In genomic region chr20:57287901-57288300, GRCh38 we compare ENCODE assay signal across 18 cellular contexts. TPM values are rescaled to one million over a fixed set of nuclear protein-coding genes. Genes with fewer than 3 reads are reported as not detected.
DNase-seq lines count a peak whose midpoint lies in the region; FAIRE-seq and TF ChIP-seq lines count a peak whose summit lies in the region.
"Had no signal": no experiment of that assay in that cellular context is flagged by ENCODE, and none has a peak within 500 bp of the region (broad histone marks: within the 10 kb centered on the region; RNA-seq: fewer than 3 reads in every experiment).

No MANE protein-coding gene starts in this region.

- no peaks in the 10 kb centered on the region for H3K4me1 ChIP-seq in HEK293 (ENCODE audit: control insufficient read depth, insufficient read depth, low read length)
- peaks cover 31% of the 10 kb centered on the region for H3K4me1 ChIP-seq in suprapubic skin

- no peak for TF ChIP-seq POLR2A in suprapubic skin (IDR thresholded peaks at IDR 0.05)

- H3K9me3 Mint-ChIP-seq in brain = peaks cover 0 to 7% (median 0%) of the 10 kb centered on the region in 5 experiments
- H3K9me3 Mint-ChIP-seq in mesothelial cell of epicardium = no peaks in the 10 kb centered on the region
- H3K9me3 Mint-ChIP-seq: CD8-positive, alpha-beta T cell had no signal

- H3K4me3 Mint-ChIP-seq in brain = peak overlapping the region; percentile 11 to 60 (median 38)
- no peak overlapping the region for H3K4me3 Mint-ChIP-seq in mesothelial cell of epicardium
- H3K4me3 Mint-ChIP-seq: CD8-positive, alpha-beta T cell had no signal

- no peak for TF ChIP-seq EP300 in suprapubic skin (IDR thresholded peaks at IDR 0.05)

- H3K36me3 Mint-ChIP-seq in brain (no peaks in the 10 kb centered on the region), mesothelial cell of epicardium (no peaks in the 10 kb centered on the region)
- H3K36me3 Mint-ChIP-seq: CD8-positive, alpha-beta T cell had no signal

- DNase-seq in mesothelial cell of epicardium (ENCODE audit: low spot score in 2 of 2, unreplicated experiment in 2 of 2) = no peak
- no peak for DNase-seq in suprapubic skin (ENCODE audit: low spot score in 2 of 2)
- DNase-seq in stimulated activated CD4-positive, alpha-beta T cell treated with anti-CD3 and anti-CD28 coated beads, Interleukin-2, amount 100 ng/mL, for 24 hours = no peak
- no peak for DNase-seq in OCI-M2 (lab: John Stamatoyannopoulos, UW; ENCODE audit: unreplicated experiment)
- no peak for DNase-seq in RCC 7860 (ENCODE audit: low spot score)
- DNase-seq: CD8-positive, alpha-beta T cell; GOT3; Karpas-422; MM.1S; NCI-H1105 treated with DMSO at 0.1 percent for 48 hours; NCI-H2029; NCI-H524 had no signal

- POLR2A ChIA-PET in HEK293 (lab: Yijun Ruan, JAX) = no interaction called here

- FAIRE-seq in RCC 7860 (lab: Jason Lieb, UNC) = no peak

- H3K9me3 ChIP-seq in HEK293 (ENCODE audit: control insufficient read depth, insufficient read depth, low read depth, low read length) = no peaks in the 10 kb centered on the region
- H3K9me3 ChIP-seq in suprapubic skin = no peaks in the 10 kb centered on the region
- H3K9me3 ChIP-seq: SJSA1 had no signal

- peaks cover 45% of the 10 kb centered on the region for H3K27me3 ChIP-seq in suprapubic skin

- H3K27ac ChIP-seq in HEK293 (ENCODE audit: extremely low read depth, low read depth, low read length) (no peak overlapping the region), suprapubic skin (peak overlapping the region; percentile 2)
- H3K27ac ChIP-seq: SJSA1 had no signal

- H3K4me1 Mint-ChIP-seq in brain (peaks cover 73% of the 10 kb centered on the region), mesothelial cell of epicardium (peaks cover 55% of the 10 kb centered on the region)

- H3K4me3 ChIP-seq in HEK293 (ENCODE audit: low read depth, low read length) (no peak overlapping the region), suprapubic skin (no peak overlapping the region)
- H3K4me3 ChIP-seq: SJSA1 had no signal

- 50% methylated on average over 5 of the region's 6 CpGs for WGBS in suprapubic skin

- H3K27ac Mint-ChIP-seq in brain (peak overlapping the region; percentile 47 to 97 (median 93)), mesothelial cell of epicardium (peak overlapping the region; percentile 87)
- H3K27ac Mint-ChIP-seq: CD8-positive, alpha-beta T cell had no signal

- H3K36me3 ChIP-seq in HEK293 (ENCODE audit: control insufficient read depth in 2 of 2, insufficient read depth in 1 of 2, low read length in 2 of 2) = no peaks in the 10 kb centered on the region
- H3K36me3 ChIP-seq in suprapubic skin = no peaks in the 10 kb centered on the region
- H3K36me3 ChIP-seq: SJSA1 had no signal

- no peak for TF ChIP-seq CTCF in HEK293 (tag by site-specific recombination; IDR thresholded peaks at IDR 0.05)
- TF ChIP-seq CTCF in brain (conservative IDR thresholded peaks at IDR 0.05) = no peak
- no peak for TF ChIP-seq CTCF in mesothelial cell of epicardium (IDR thresholded peaks at IDR 0.05; ENCODE audit: unreplicated experiment)
- TF ChIP-seq CTCF in suprapubic skin (IDR thresholded peaks at IDR 0.05) = no peak

- peaks cover 13% of the 10 kb centered on the region for H3K27me3 Mint-ChIP-seq in brain
- H3K27me3 Mint-ChIP-seq in mesothelial cell of epicardium (ENCODE audit: low read depth) = peaks cover 6% of the 10 kb centered on the region

- CTCF ChIA-PET in HEK293 (lab: Yijun Ruan, JAX) = interaction anchor here (0.9 kb wide), 1 partner anchor 658 kb away, joined by 3 read pairs; no protein-coding TSS in a partner anchor

TF ChIP-seq in HEK293, 187 proteins besides CTCF, POLR2A, EP300 and RAD21:
- TF ChIP-seq, protein P1, sequence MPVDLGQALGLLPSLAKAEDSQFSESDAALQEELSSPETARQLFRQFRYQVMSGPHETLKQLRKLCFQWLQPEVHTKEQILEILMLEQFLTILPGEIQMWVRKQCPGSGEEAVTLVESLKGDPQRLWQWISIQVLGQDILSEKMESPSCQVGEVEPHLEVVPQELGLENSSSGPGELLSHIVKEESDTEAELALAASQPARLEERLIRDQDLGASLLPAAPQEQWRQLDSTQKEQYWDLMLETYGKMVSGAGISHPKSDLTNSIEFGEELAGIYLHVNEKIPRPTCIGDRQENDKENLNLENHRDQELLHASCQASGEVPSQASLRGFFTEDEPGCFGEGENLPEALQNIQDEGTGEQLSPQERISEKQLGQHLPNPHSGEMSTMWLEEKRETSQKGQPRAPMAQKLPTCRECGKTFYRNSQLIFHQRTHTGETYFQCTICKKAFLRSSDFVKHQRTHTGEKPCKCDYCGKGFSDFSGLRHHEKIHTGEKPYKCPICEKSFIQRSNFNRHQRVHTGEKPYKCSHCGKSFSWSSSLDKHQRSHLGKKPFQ (tag by site-specific recombination; IDR thresholded peaks at IDR 0.05) = peak; percentile 84
- TF ChIP-seq ZNF610 (tag by site-specific recombination; IDR thresholded peaks at IDR 0.05; ENCODE audit: borderline replicate concordance) (no peak), ZIC2 (tag by site-specific recombination; IDR thresholded peaks at IDR 0.05) (peak; percentile 62), ZNF585B (tag by site-specific recombination; IDR thresholded peaks at IDR 0.05) (0 out of 2 replicates have a peak, but pooled peaks have one; percentile 11), ZNF639 (tag by site-specific recombination; IDR thresholded peaks at IDR 0.05) (no peak), SP2 (tag by site-specific recombination; IDR thresholded peaks at IDR 0.05) (no peak)
- TF ChIP-seq, protein P2, sequence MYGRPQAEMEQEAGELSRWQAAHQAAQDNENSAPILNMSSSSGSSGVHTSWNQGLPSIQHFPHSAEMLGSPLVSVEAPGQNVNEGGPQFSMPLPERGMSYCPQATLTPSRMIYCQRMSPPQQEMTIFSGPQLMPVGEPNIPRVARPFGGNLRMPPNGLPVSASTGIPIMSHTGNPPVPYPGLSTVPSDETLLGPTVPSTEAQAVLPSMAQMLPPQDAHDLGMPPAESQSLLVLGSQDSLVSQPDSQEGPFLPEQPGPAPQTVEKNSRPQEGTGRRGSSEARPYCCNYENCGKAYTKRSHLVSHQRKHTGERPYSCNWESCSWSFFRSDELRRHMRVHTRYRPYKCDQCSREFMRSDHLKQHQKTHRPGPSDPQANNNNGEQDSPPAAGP (tag by site-specific recombination; IDR thresholded peaks at IDR 0.05) = no peak

RNA-seq across cellular contexts. Expression of gene BMP7, which starts 21.5 kb away (rescaled TPM):
- 24.9 TPM for polyA plus RNA-seq in brain (ENCODE audit: insufficient read depth, low read depth, low replicate concordance)
- 22.2 to 23.8 TPM (median 23.0 TPM) in 3 replicates for total RNA-seq in mesothelial cell of epicardium
- total RNA-seq in suprapubic skin = 10 to 100 TPM; 19.2 to 39.2 (median 28.2) TPM
- total RNA-seq: CD8-positive, alpha-beta T cell; SJSA1 had no signal
- polyA plus RNA-seq: BJ had no signal

RNA-seq across cellular contexts. Expression of gene SPO11, which starts 41.7 kb away (rescaled TPM):
- polyA plus RNA-seq in brain (ENCODE audit: insufficient read depth, low read depth, low replicate concordance) = not detected
- total RNA-seq in mesothelial cell of epicardium (not detected in 3 replicates), suprapubic skin (not detected)
- total RNA-seq: CD8-positive, alpha-beta T cell; Daoy; RPMI7951; SJSA1 had no signal
- polyA plus RNA-seq: BJ had no signal
